In genomic region chr18:8803957-8804356, GRCh38 we compare ENCODE assay signal across 21 cellular contexts.
A peak's percentile ranks its signal among the peaks of the same experiment; 100 is the strongest.
DNase-seq lines count a peak whose midpoint lies in the region; ATAC-seq, FAIRE-seq and TF ChIP-seq lines count a peak whose summit lies in the region.
"Had no signal": no experiment of that assay in that cellular context is flagged by ENCODE, and none has a peak within 500 bp of the region (broad histone marks: within the 10 kb centered on the region; RNA-seq: fewer than 3 reads in every experiment).

No MANE protein-coding gene starts in this region.

- peaks cover 82% of the 10 kb centered on the region for H3K4me1 ChIP-seq in A549
- H3K4me1 ChIP-seq in IMR-90 (ENCODE audit: control insufficient read depth, insufficient read depth, low read length): peaks cover 36% of the 10 kb centered on the region
- H3K4me1 ChIP-seq in K562 (replicated peaks in 1 of 2; ENCODE audit: control insufficient read depth in 2 of 2, insufficient read depth in 2 of 2, low read length in 2 of 2): peaks cover 0 to 5% of the 10 kb centered on the region in 2 experiments; a peak in 3 of 5 replicates

- in situ Hi-C loops in IMR-90 (cut with MboI; ENCODE audit: low sequenced_read_pairs) (no loop called here), K562 (cut with MboI) (no loop called here)

- 95% methylated on average over 1 of the region's 1 CpG for WGBS in A549 (ENCODE audit: missing lambda C conversion rate)
- no CpG with 5 or more reads among the region's 1 CpG for WGBS in IMR-90 (ENCODE audit: extremely low coverage in 2 of 2, insufficient read length in 1 of 2), 2 experiments
- WGBS in K562 (ENCODE audit: insufficient coverage, low coverage, missing lambda C conversion rate): 4% methylated on average over 1 of the region's 1 CpG

- dilution Hi-C loops in IMR-90 (cut with HindIII; ENCODE audit: low sequenced_read_pairs, unreplicated experiment): no loop called here

- intact Hi-C loops in IMR-90 (cut with micrococcal nuclease) (loop anchor here (10.0 kb wide), 2 partner anchors 149 to 251 kb away; no protein-coding TSS in a partner anchor), K562 (cut with micrococcal nuclease) (no loop called here)

- H3K18ac ChIP-seq in IMR-90 (ENCODE audit: low read depth, low read length): no peak overlapping the region; the same call in 1 of the 2 replicates

- H4K5ac ChIP-seq in IMR-90 (ENCODE audit: low read depth, low read length): no peak overlapping the region

- FAIRE-seq in A549 (lab: Jason Lieb, UNC) (no peak), K562 (lab: Jason Lieb, UNC) (no peak), islet of Langerhans (lab: Jason Lieb, UNC) (peak; percentile 21)
- FAIRE-seq: D721Med, G401.6, GM12891, GM19239 had no signal

- TF ChIP-seq RAD21 in A549 (conservative IDR thresholded peaks at IDR 0.05 in 1 of 2, IDR thresholded peaks at IDR 0.05 in 1 of 2): no peak
- TF ChIP-seq RAD21 in IMR-90 (IDR thresholded peaks at IDR 0.05; ENCODE audit: low read length): no peak
- TF ChIP-seq RAD21 in K562 (CRISPR knock-in tag; conservative IDR thresholded peaks at IDR 0.05 in 1 of 2, IDR thresholded peaks at IDR 0.05 in 1 of 2): no peak

- H3K9me3 ChIP-seq in A549 (no peaks in the 10 kb centered on the region), IMR-90 (ENCODE audit: control insufficient read depth, insufficient read depth, low read length) (no peaks in the 10 kb centered on the region), K562 (replicated peaks; ENCODE audit: control insufficient read depth, insufficient read depth, low read depth, low read length) (no peaks in the 10 kb centered on the region)
- H3K9me3 ChIP-seq: BE2C; BLaER1 treated with 17β-estradiol and CSF1 and Interleukin-3, amounts not matched to agents 10 nM and 100 nM; Caco-2 had no signal

- H3K9me1 ChIP-seq in IMR-90 (ENCODE audit: insufficient read depth, low read length): peaks cover 41% of the 10 kb centered on the region
- no peaks in the 10 kb centered on the region for H3K9me1 ChIP-seq in K562 (ENCODE audit: control insufficient read depth, insufficient read depth, low read length)

- H2AK9ac ChIP-seq in IMR-90 (replicated peaks; ENCODE audit: low read depth, low read length, poor library complexity): no peak overlapping the region

- H3K4me2 ChIP-seq in A549: no peak overlapping the region
- no peak overlapping the region for H3K4me2 ChIP-seq in IMR-90 (ENCODE audit: low read depth, low read length)
- no peak overlapping the region for H3K4me2 ChIP-seq in K562 (ENCODE audit: insufficient read depth, low read length)

- H3K14ac ChIP-seq in IMR-90 (replicated peaks; ENCODE audit: low read depth, low read length): no peak overlapping the region

- peak overlapping the region; percentile 19 to 99; a peak in 4 of 6 replicates for H3K27ac ChIP-seq in A549
- no peak overlapping the region for H3K27ac ChIP-seq in IMR-90 (ENCODE audit: insufficient read depth, low read length)
- no peak overlapping the region for H3K27ac ChIP-seq in K562 (ENCODE audit: extremely low read depth, low read depth, low read length)
- H3K27ac ChIP-seq: 22Rv1 had no signal

- no peak for DNase-seq in A549 (ENCODE audit: low read depth in 1 of 2, low spot score in 1 of 2)
- DNase-seq in IMR-90: no peak
- no peak for DNase-seq in K562 (ENCODE audit: extremely low read depth in 1 of 4, low spot score in 3 of 4)
- no peak for DNase-seq in activated CD4-positive, alpha-beta T cell treated with anti-CD3 and anti-CD28 coated beads for 1 hour
- DNase-seq in NK-92 treated with Interleukin-12 subunit alpha and Interleukin-12 subunit beta, amount 100 ng/mL, for 24 hours (lab: John Stamatoyannopoulos, UW): no peak
- no peak for DNase-seq in cerebellar cortex (ENCODE audit: low spot score)
- DNase-seq: ACHN; BE2C; Caco-2; Calu3; CD4-positive, alpha-beta T cell; CD8-positive, alpha-beta T cell; DMS79 treated with DMSO at 0.1 percent for 48 hours; GF-D8 had no signal

- BruUV-seq in IMR-90 (replicated peaks; lab: Mats Ljungman, UMichigan) (no TSS peak), K562 (replicated peaks; lab: Mats Ljungman, UMichigan) (no TSS peak)

- H2BK15ac ChIP-seq in IMR-90 (ENCODE audit: low read depth, low read length): 0 out of 3 replicates have a peak overlapping the region, but pooled peaks have one; percentile 53

- H3K27me3 ChIP-seq in IMR-90 (ENCODE audit: control insufficient read depth, insufficient read depth, low read length) (no peaks in the 10 kb centered on the region), K562 (ENCODE audit: control insufficient read depth in 2 of 2, insufficient read depth in 2 of 2, low read length in 2 of 2) (peaks cover 8 to 25% of the 10 kb centered on the region in 2 experiments; a peak in 4 of 5 replicates)
- H3K27me3 ChIP-seq: BE2C had no signal

- H3K79me2 ChIP-seq in K562 (ENCODE audit: control insufficient read depth, insufficient read depth, low read length): no peaks in the 10 kb centered on the region

- TF ChIP-seq POLR2A in A549 (IDR thresholded peaks at IDR 0.05; ENCODE audit: low read length) (no peak), IMR-90 (IDR thresholded peaks at IDR 0.05; ENCODE audit: low read depth, low read length) (no peak), K562 (conservative IDR thresholded peaks at IDR 0.05) (no peak)

- no peaks in the 10 kb centered on the region for H4K20me1 ChIP-seq in IMR-90 (ENCODE audit: insufficient read depth, low read length)
- H4K20me1 ChIP-seq in K562 (replicated peaks; ENCODE audit: control insufficient read depth, insufficient read depth, low read length): no peaks in the 10 kb centered on the region

- no peak overlapping the region for H3K9ac ChIP-seq in IMR-90 (ENCODE audit: low read depth, low read length)
- H3K9ac ChIP-seq in K562 (ENCODE audit: insufficient read depth in 1 of 2, low read depth in 2 of 2, low read length in 2 of 2): no peak overlapping the region
- H3K9ac ChIP-seq: BLaER1 treated with 17β-estradiol and CSF1 and Interleukin-3, amounts not matched to agents 10 nM and 100 nM had no signal

- POLR2A ChIA-PET in A549 (lab: Yijun Ruan, JAX): no interaction called here
- POLR2A ChIA-PET in IMR-90 (lab: Charles Lee; ENCODE audit: unreplicated experiment): no interaction called here
- POLR2A ChIA-PET in K562 (lab: Yijun Ruan, JAX): interaction anchor here (0.5 to 0.7 kb wide), 2 partner anchors 118 to 207 kb away, joined by 3 read pairs; no protein-coding TSS in a partner anchor

- no peak overlapping the region for H3K23ac ChIP-seq in IMR-90 (ENCODE audit: low read depth, low read length)

- H3K79me1 ChIP-seq in IMR-90 (ENCODE audit: low read depth in 1 of 2, low read length in 2 of 2): peaks cover 37 to 67% of the 10 kb centered on the region in 2 experiments

- H3K4me3 ChIP-seq in A549 (no peak overlapping the region), IMR-90 (ENCODE audit: insufficient read depth, low read depth, low read length) (no peak overlapping the region), K562 (no peak overlapping the region)
- H3K4me3 ChIP-seq: BLaER1 treated with 17β-estradiol and CSF1 and Interleukin-3, amounts not matched to agents 10 nM and 100 nM had no signal

- H2BK5ac ChIP-seq in IMR-90 (ENCODE audit: low read depth, low read length, poor library complexity, severe bottlenecking): peak overlapping the region; percentile 14

- no peak overlapping the region for H2AFZ ChIP-seq in IMR-90 (replicated peaks; ENCODE audit: low read length, poor library complexity)
- no peak overlapping the region for H2AFZ ChIP-seq in K562 (ENCODE audit: low read depth, low read length)

- no peak overlapping the region for H2BK120ac ChIP-seq in IMR-90 (ENCODE audit: low read depth, low read length)

- CTCF ChIA-PET in A549 (lab: Yijun Ruan, JAX): interaction anchor here (1.1 to 3.1 kb wide), 3 partner anchors 107 to 184 kb away, joined by 3 to 12 read pairs (median 3); no protein-coding TSS in a partner anchor
- CTCF ChIA-PET in IMR-90 (lab: Yijun Ruan, JAX): interaction anchor here (0.6 kb wide), 2 partner anchors 102 to 607 kb away, joined by 3 to 5 read pairs; no protein-coding TSS in a partner anchor
- CTCF ChIA-PET in K562 (lab: Yijun Ruan, JAX; ENCODE audit: low intra/inter-chr PET ratio): interaction anchor here (0.7 kb wide), 1 partner anchor 75 kb away, joined by 3 read pairs; no protein-coding TSS in a partner anchor

- 0 out of 2 replicates have a peak overlapping the region, but pooled peaks have one; percentile 54 for H2AK5ac ChIP-seq in IMR-90 (ENCODE audit: low read depth, low read length)

- ATAC-seq in A549 (no peak), IMR-90 (ENCODE audit: low read depth) (no peak), K562 (no peak)
- ATAC-seq: CD8-positive, alpha-beta T cell had no signal

- H2BK20ac ChIP-seq in IMR-90 (ENCODE audit: low read depth, low read length): no peak overlapping the region; the same call in 1 of the 2 replicates

- H3K4ac ChIP-seq in IMR-90 (ENCODE audit: low read depth, low read length): peak overlapping the region; percentile 45

- H3K56ac ChIP-seq in IMR-90 (ENCODE audit: extremely low read depth, insufficient read depth, low read length): no peak overlapping the region

- H4K8ac ChIP-seq in IMR-90 (ENCODE audit: low read depth in 2 of 2, low read length in 2 of 2): 0 out of 4 replicates have a peak overlapping the region, but pooled peaks of 1 of the 2 experiments have one; percentile 66

- no peak overlapping the region for H4K91ac ChIP-seq in IMR-90 (ENCODE audit: insufficient read depth, low read depth, low read length)

- TF ChIP-seq CTCF in A549 (IDR thresholded peaks at IDR 0.05) (no peak), IMR-90 (conservative IDR thresholded peaks at IDR 0.05; ENCODE audit: low read depth, low read length) (no peak), K562 (IDR thresholded peaks at IDR 0.05 in 2 of 3, conservative IDR thresholded peaks at IDR 0.05 in 1 of 3; ENCODE audit: insufficient read depth in 2 of 3, low read depth in 1 of 3, low read length in 3 of 3) (no peak)

- TF ChIP-seq EP300 in A549 (IDR thresholded peaks at IDR 0.05) (no peak), K562 (IDR thresholded peaks at IDR 0.05; ENCODE audit: low read length) (no peak)

- peaks cover 33% of the 10 kb centered on the region for H3K36me3 ChIP-seq in IMR-90 (ENCODE audit: control insufficient read depth, insufficient read depth, low read length)
- H3K36me3 ChIP-seq in K562 (ENCODE audit: control insufficient read depth, insufficient read depth, low read length): no peaks in the 10 kb centered on the region
- H3K36me3 ChIP-seq: BE2C had no signal

TF ChIP-seq in A549, 52 proteins besides CTCF, POLR2A, EP300 and RAD21 (continues in another document):
- TF ChIP-seq HOXB13 (CRISPR knock-in tag; IDR thresholded peaks at IDR 0.05; ENCODE audit: low read depth): no peak
- no peak for TF ChIP-seq HDAC2 (IDR thresholded peaks at IDR 0.05)
- no peak for TF ChIP-seq RFX5 (IDR thresholded peaks at IDR 0.05)

TF ChIP-seq in IMR-90, 13 proteins besides CTCF, POLR2A, EP300 and RAD21 (continues in another document):
- TF ChIP-seq MAFK (IDR thresholded peaks at IDR 0.05; ENCODE audit: low read depth, low read length): no peak
- TF ChIP-seq CEBPB (IDR thresholded peaks at IDR 0.05; ENCODE audit: low read depth, low read length): no peak

TF ChIP-seq in K562, 482 proteins besides CTCF, POLR2A, EP300 and RAD21 (continues in another document):
- TF ChIP-seq KHSRP (IDR thresholded peaks at IDR 0.05) (no peak), NELFE (IDR thresholded peaks at IDR 0.05; ENCODE audit: insufficient read depth, insufficient read length) (no peak), ZNF778 (CRISPR knock-in tag; IDR thresholded peaks at IDR 0.05) (no peak), NBN (IDR thresholded peaks at IDR 0.05; ENCODE audit: low read depth) (no peak), SMARCE1 (IDR thresholded peaks at IDR 0.05) (no peak)

Comparison
In these comparisons a context has a peak if more than half of its experiments do, and no peak if none do; other contexts are left out.
1. H3K27ac ChIP-seq: peak in A549 (2 of 2); none in IMR-90 (single experiment) and K562 (single experiment).